32 cellular contexts compared by ENCODE assay signal in the genomic region with DNA sequence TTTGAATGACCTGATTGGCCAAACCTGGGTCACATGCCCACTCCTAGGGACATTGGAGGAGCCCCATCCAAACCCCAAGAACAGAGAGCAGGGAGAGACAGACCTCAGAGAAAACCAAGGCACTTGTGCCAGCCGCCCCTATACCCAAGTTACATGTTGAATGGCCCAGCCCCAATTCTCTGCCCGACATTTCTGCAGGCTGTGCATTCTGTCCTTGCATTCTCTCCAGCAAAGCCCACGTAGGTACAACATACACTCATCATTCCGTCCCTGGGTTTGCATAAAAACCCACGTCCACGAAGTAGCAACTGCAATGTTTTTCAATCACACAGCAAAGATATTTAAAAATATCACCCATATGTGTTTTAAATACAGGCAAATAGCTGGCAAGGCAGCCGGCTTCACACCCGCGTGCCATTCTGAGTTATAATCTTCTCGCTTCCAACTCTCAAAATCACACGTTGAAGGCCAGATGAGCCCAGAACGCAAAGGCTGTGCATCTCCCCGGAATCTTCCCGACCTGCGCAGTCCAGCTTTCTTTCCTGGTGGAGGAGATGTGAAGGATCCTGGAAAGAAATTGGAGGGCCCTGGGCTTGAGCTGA. TPM values are rescaled to one million over a fixed set of nuclear protein-coding genes. Genes with fewer than 3 reads are reported as not detected.
"Had no signal": no experiment of that assay in that cellular context is flagged by ENCODE, and none has a peak within 500 bp of the region (broad histone marks: within the 10 kb centered on the region; RNA-seq: fewer than 3 reads in every experiment).

No MANE protein-coding gene starts in this region.

- H3K27ac Mint-ChIP-seq: activated CD4-positive, alpha-beta memory T cell treated with anti-CD3 and anti-CD28 coated beads for 36 hours; activated CD4-positive, alpha-beta T cell treated with anti-CD3 and anti-CD28 coated beads for 36 hours; activated CD4-positive, alpha-beta T cell treated with anti-CD3 and anti-CD28 coated beads, Interleukin-2, amount 10 ng/mL, durations not matched to agents 24 days and 14 days; activated CD8-positive, alpha-beta memory T cell treated with anti-CD3 and anti-CD28 coated beads, Interleukin-2, amount 10 ng/mL, durations not matched to agents 7 days and 5 days; activated CD8-positive, alpha-beta T cell treated with anti-CD3 and anti-CD28 coated beads, Interleukin-2, amount 10 ng/mL, durations not matched to agents 7 days and 5 days; activated naive CD4-positive, alpha-beta T cell treated with anti-CD3 and anti-CD28 coated beads for 36 hours; activated naive CD4-positive, alpha-beta T cell treated with anti-CD3 and anti-CD28 coated beads, Interleukin-2, amount 50 U/mL, for 24 hours; activated naive CD8-positive, alpha-beta T cell treated with anti-CD3 and anti-CD28 coated beads for 36 hours; activated naive CD8-positive, alpha-beta T cell treated with anti-CD3 and anti-CD28 coated beads, Interleukin-2, amount 50 U/mL, for 24 hours; activated T-helper 1 cell treated with anti-CD3 and anti-CD28 coated beads, Interleukin-12 subunit alpha, Interleukin-12 subunit beta, Interleukin-2, Interleukin-4 antibody, amounts not matched to agents 30 ng/mL and 10 ng/mL and 1 ng/mL, durations not matched to agents 14 hours and 24 hours and 36 hours; activated T-helper 2 cell treated with anti-CD3 and anti-CD28 coated beads, Interferon-gamma antibody, Interleukin-2, Interleukin-4, amounts not matched to agents 10 μg/mL and 5 μg/mL and 100 μg/mL, durations not matched to agents 14 hours and 24 hours and 36 hours; brain; dendritic cell treated with granulocyte-macrophage colony-stimulating factor and Interleukin-4, amounts not matched to agents 40 ng/mL and 50 ng/mL, for 4 days had no signal

- H3K9me3 ChIP-seq: adrenal gland, ascending aorta, esophagus muscularis mucosa, gastrocnemius medialis had no signal

- H3K36me3 Mint-ChIP-seq: activated CD8-positive, alpha-beta memory T cell treated with anti-CD3 and anti-CD28 coated beads, Interleukin-2, amount 10 ng/mL, durations not matched to agents 7 days and 5 days; activated naive CD8-positive, alpha-beta T cell treated with anti-CD3 and anti-CD28 coated beads for 36 hours; brain had no signal

- ATAC-seq: activated CD4-positive, alpha-beta T cell treated with anti-CD3 and anti-CD28 coated beads for 36 hours; activated CD8-positive, alpha-beta memory T cell treated with anti-CD3 and anti-CD28 coated beads, Interleukin-2, amount 10 ng/mL, durations not matched to agents 7 days and 5 days; activated CD8-positive, alpha-beta T cell treated with anti-CD3 and anti-CD28 coated beads, Interleukin-2, amount 10 ng/mL, durations not matched to agents 7 days and 5 days; activated naive CD8-positive, alpha-beta T cell treated with anti-CD3 and anti-CD28 coated beads, Interleukin-2, amount 50 U/mL, for 24 hours; effector memory CD8-positive, alpha-beta T cell; foreskin keratinocyte; gastrocnemius medialis had no signal

- H3K4me3 Mint-ChIP-seq: activated CD4-positive, alpha-beta memory T cell treated with anti-CD3 and anti-CD28 coated beads for 36 hours; activated CD4-positive, alpha-beta T cell treated with anti-CD3 and anti-CD28 coated beads for 36 hours; activated CD4-positive, alpha-beta T cell treated with anti-CD3 and anti-CD28 coated beads, Interleukin-2, amount 10 ng/mL, durations not matched to agents 24 days and 14 days; activated CD8-positive, alpha-beta memory T cell treated with anti-CD3 and anti-CD28 coated beads, Interleukin-2, amount 10 ng/mL, durations not matched to agents 7 days and 5 days; activated CD8-positive, alpha-beta T cell treated with anti-CD3 and anti-CD28 coated beads, Interleukin-2, amount 10 ng/mL, durations not matched to agents 7 days and 5 days; activated naive CD4-positive, alpha-beta T cell treated with anti-CD3 and anti-CD28 coated beads for 36 hours; activated naive CD4-positive, alpha-beta T cell treated with anti-CD3 and anti-CD28 coated beads, Interleukin-2, amount 50 U/mL, for 24 hours; activated naive CD8-positive, alpha-beta T cell treated with anti-CD3 and anti-CD28 coated beads for 36 hours; activated naive CD8-positive, alpha-beta T cell treated with anti-CD3 and anti-CD28 coated beads, Interleukin-2, amount 50 U/mL, for 24 hours; activated T-helper 1 cell treated with anti-CD3 and anti-CD28 coated beads, Interleukin-12 subunit alpha, Interleukin-12 subunit beta, Interleukin-2, Interleukin-4 antibody, amounts not matched to agents 30 ng/mL and 10 ng/mL and 1 ng/mL, durations not matched to agents 14 hours and 24 hours and 36 hours; brain; central memory CD8-positive, alpha-beta T cell; dendritic cell treated with granulocyte-macrophage colony-stimulating factor and Interleukin-4, amounts not matched to agents 40 ng/mL and 50 ng/mL, for 4 days; effector memory CD8-positive, alpha-beta T cell had no signal

- DNase-seq: activated CD4-positive, alpha-beta memory T cell treated with anti-CD3 and anti-CD28 coated beads for 36 hours; activated CD4-positive, alpha-beta T cell treated with anti-CD3 and anti-CD28 coated beads for 36 hours; activated CD4-positive, alpha-beta T cell treated with anti-CD3 and anti-CD28 coated beads, Interleukin-2, amount 10 ng/mL, durations not matched to agents 24 days and 14 days; activated CD4-positive, CD25-positive, alpha-beta regulatory T cell; activated CD4-positive, CD25-positive, alpha-beta regulatory T cell treated with anti-CD3 and anti-CD28 coated beads, Interleukin-2, amount 50 U/mL, for 72 hours; activated CD8-positive, alpha-beta memory T cell treated with anti-CD3 and anti-CD28 coated beads, Interleukin-2, amount 10 ng/mL, durations not matched to agents 7 days and 5 days; activated CD8-positive, alpha-beta memory T cell treated with anti-CD3 and anti-CD28 coated beads, Interleukin-2, amount 50 U/mL, for 4 hours; activated CD8-positive, alpha-beta T cell treated with anti-CD3 and anti-CD28 coated beads, Interleukin-2, amount 10 ng/mL, durations not matched to agents 7 days and 5 days; activated effector memory CD4-positive, alpha-beta T cell treated with anti-CD3 and anti-CD28 coated beads, Interleukin-2, amount 50 U/mL, for 16 hours; activated naive CD4-positive, alpha-beta T cell treated with anti-CD3 and anti-CD28 coated beads for 36 hours; activated naive CD8-positive, alpha-beta T cell treated with anti-CD3 and anti-CD28 coated beads for 36 hours; activated naive CD8-positive, alpha-beta T cell treated with anti-CD3 and anti-CD28 coated beads, Interleukin-2, amount 50 U/mL, for 24 hours; activated T-cell treated with anti-CD3 and anti-CD28 coated beads, Interleukin-2, amount 50 U/mL, for 1 hour; activated T-cell treated with anti-CD3 and anti-CD28 coated beads, Interleukin-2, amount 50 U/mL, for 48 hours; adrenal gland; effector CD4-positive, alpha-beta T cell; effector memory CD8-positive, alpha-beta T cell; erythroblast; foreskin keratinocyte; gastrocnemius medialis; glutamatergic neuron; T-helper 1 cell; T-helper 2 cell had no signal

- H3K4me1 Mint-ChIP-seq: activated CD4-positive, alpha-beta T cell treated with anti-CD3 and anti-CD28 coated beads for 36 hours; activated CD4-positive, alpha-beta T cell treated with anti-CD3 and anti-CD28 coated beads, Interleukin-2, amount 10 ng/mL, durations not matched to agents 24 days and 14 days; activated CD8-positive, alpha-beta memory T cell treated with anti-CD3 and anti-CD28 coated beads, Interleukin-2, amount 10 ng/mL, durations not matched to agents 7 days and 5 days; activated naive CD4-positive, alpha-beta T cell treated with anti-CD3 and anti-CD28 coated beads, Interleukin-2, amount 50 U/mL, for 24 hours; activated naive CD8-positive, alpha-beta T cell treated with anti-CD3 and anti-CD28 coated beads for 36 hours; activated naive CD8-positive, alpha-beta T cell treated with anti-CD3 and anti-CD28 coated beads, Interleukin-2, amount 50 U/mL, for 24 hours; brain; central memory CD8-positive, alpha-beta T cell had no signal

RNA-seq across cellular contexts. Expression of gene CUX2, which starts 21.9 kb away (rescaled TPM):
- total RNA-seq: activated CD8-positive, alpha-beta memory T cell treated with anti-CD3 and anti-CD28 coated beads for 36 hours; activated T-helper 1 cell treated with anti-CD3 and anti-CD28 coated beads, Interleukin-12 subunit alpha, Interleukin-12 subunit beta, Interleukin-2, Interleukin-4 antibody, amounts not matched to agents 30 ng/mL and 10 ng/mL and 1 ng/mL, durations not matched to agents 14 hours and 24 hours and 36 hours; activated T-helper 2 cell treated with anti-CD3 and anti-CD28 coated beads, Interferon-gamma antibody, Interleukin-2, Interleukin-4, amounts not matched to agents 10 μg/mL and 5 μg/mL and 100 μg/mL, durations not matched to agents 14 hours and 24 hours and 36 hours; ascending aorta; foreskin keratinocyte had no signal
